In genomic region chr12:103441437-103442186, GRCh38 we compare ENCODE assay signal across 8 cellular contexts. TPM values are rescaled to one million over a fixed set of nuclear protein-coding genes. Genes with fewer than 3 reads are reported as not detected.
DNase-seq lines count a peak whose midpoint lies in the region; ATAC-seq, FAIRE-seq and TF ChIP-seq lines count a peak whose summit lies in the region.

No MANE protein-coding gene starts in this region.

- no peak for FAIRE-seq in D721Med (lab: Jason Lieb, UNC)

- H3K4me3 ChIP-seq in vagina, result no peak overlapping the region

- ATAC-seq in GM21381 (IDR thresholded peaks at IDR 0.05; ENCODE audit: unreplicated experiment) (peak; percentile 94), HG03558 (IDR thresholded peaks at IDR 0.05; ENCODE audit: extremely low read depth, unreplicated experiment) (peak; percentile 97)

- H3K4me1 ChIP-seq in vagina, result no peaks in the 10 kb centered on the region

- H3K27me3 ChIP-seq in vagina, result no peaks in the 10 kb centered on the region

- H3K27ac ChIP-seq in vagina, result no peak overlapping the region

- intact Hi-C loops in vagina (cut with DNase I), result no loop called here

- TF ChIP-seq CTCF in vagina (IDR thresholded peaks at IDR 0.05) (no peak), D721Med (IDR thresholded peaks at IDR 0.05; ENCODE audit: insufficient read depth, missing control alignments) (no peak)

- peak; percentile 32 for TF ChIP-seq POLR2A in GM15510 (IDR thresholded peaks at IDR 0.05; ENCODE audit: borderline replicate concordance, extremely low read depth, insufficient read length)
- no peak for TF ChIP-seq POLR2A in vagina (IDR thresholded peaks at IDR 0.05)

- no peaks in the 10 kb centered on the region for H3K36me3 ChIP-seq in vagina

- DNase-seq in activated effector memory CD4-positive, alpha-beta T cell treated with Interleukin-2 at 50 U/mL for 16 hours, result peak; percentile 5
- DNase-seq in hippocampal formation (lab: John Stamatoyannopoulos, UW) (no peak), vagina (ENCODE audit: extremely low spot score in 2 of 2) (no peak), D721Med (ENCODE audit: insufficient read length, low spot score) (no peak), HPDE6-E6E7 (ENCODE audit: extremely low spot score) (no peak)

- H3K9me3 ChIP-seq in vagina, result no peaks in the 10 kb centered on the region

RNA-seq across cellular contexts. Expression of gene C12orf42, which starts 54.2 kb away (rescaled TPM):
- not detected for total RNA-seq in vagina
